In genomic region chr9:14395300-14396082, GRCh38 we compare ENCODE assay signal across 13 cellular contexts.
DNase-seq lines count a peak whose midpoint lies in the region; ATAC-seq and TF ChIP-seq lines count a peak whose summit lies in the region.
"Had no signal": no experiment of that assay in that cellular context is flagged by ENCODE, and none has a peak within 500 bp of the region (broad histone marks: within the 10 kb centered on the region; RNA-seq: fewer than 3 reads in every experiment).

No MANE protein-coding gene starts in this region.

- no peak overlapping the region for H3K4me3 ChIP-seq in GM23338
- no peak overlapping the region for H3K4me3 ChIP-seq in adrenal gland
- no peak overlapping the region for H3K4me3 ChIP-seq in right atrium auricular region
- H3K4me3 ChIP-seq in gastrocnemius medialis = peak overlapping the region; percentile 23 to 56 (median 38)
- H3K4me3 ChIP-seq: body of pancreas, pancreas had no signal

- H3K4me3 Mint-ChIP-seq in GM23338 = no peak overlapping the region
- H3K4me3 Mint-ChIP-seq: effector memory CD8-positive, alpha-beta T cell had no signal

- intact Hi-C loops in adrenal gland (cut with DNase I) (no loop called here), gastrocnemius medialis (cut with DNase I; ENCODE audit: low total_unique reads) (loop anchor here (5.0 kb wide), 1 partner anchor 43 kb away; no protein-coding TSS in a partner anchor)

- H3K36me3 ChIP-seq in GM23338 (ENCODE audit: insufficient read depth) (no peaks in the 10 kb centered on the region), adrenal gland (replicated peaks in 1 of 2) (no peaks in the 10 kb centered on the region), right atrium auricular region (no peaks in the 10 kb centered on the region), gastrocnemius medialis (no peaks in the 10 kb centered on the region)
- H3K36me3 ChIP-seq: pancreas had no signal

- H3K27me3 ChIP-seq in GM23338 (ENCODE audit: insufficient read depth) = no peaks in the 10 kb centered on the region
- H3K27me3 ChIP-seq in adrenal gland = no peaks in the 10 kb centered on the region
- no peaks in the 10 kb centered on the region for H3K27me3 ChIP-seq in right atrium auricular region
- no peaks in the 10 kb centered on the region for H3K27me3 ChIP-seq in gastrocnemius medialis
- H3K27me3 ChIP-seq: body of pancreas, pancreas had no signal

- H3K27me3 Mint-ChIP-seq in GM23338 (ENCODE audit: insufficient read depth, low read depth, poor library complexity) = no peaks in the 10 kb centered on the region
- H3K27me3 Mint-ChIP-seq: effector memory CD8-positive, alpha-beta T cell had no signal

- H3K36me3 Mint-ChIP-seq in GM23338 (ENCODE audit: low read depth) = peaks cover 2% of the 10 kb centered on the region; the same call in 2 of the 3 replicates

- TF ChIP-seq CTCF in GM23338 (conservative IDR thresholded peaks at IDR 0.05; ENCODE audit: low read depth in 2 of 2) (no peak), adrenal gland (IDR thresholded peaks at IDR 0.05) (no peak), right atrium auricular region (IDR thresholded peaks at IDR 0.05) (no peak), gastrocnemius medialis (IDR thresholded peaks at IDR 0.05 in 4 of 5, conservative IDR thresholded peaks at IDR 0.05 in 1 of 5) (no peak)

- H3K27ac ChIP-seq in GM23338 (ENCODE audit: low read depth) = no peak overlapping the region
- no peak overlapping the region for H3K27ac ChIP-seq in adrenal gland
- peak overlapping the region in 1 of 2 donors; percentile 44 for H3K27ac ChIP-seq in right atrium auricular region
- H3K27ac ChIP-seq in gastrocnemius medialis = peak overlapping the region; percentile 71 to 78 (median 76)
- H3K27ac ChIP-seq: body of pancreas, pancreas, VCaP had no signal

- H3K9me2 ChIP-seq in GM23338 (ENCODE audit: insufficient read depth) = peaks cover 5% of the 10 kb centered on the region; the same call in 1 of the 2 replicates

- WGBS in adrenal gland, 4 donors = 65 to 72% (median 67%) methylated on average over 11 of the region's 11 CpGs

- H3F3A ChIP-seq in GM23338 (replicated peaks; ENCODE audit: low read depth) = no peaks in the 10 kb centered on the region

- peaks cover 9% of the 10 kb centered on the region; the same call in 2 of the 3 replicates for H3K9me3 Mint-ChIP-seq in GM23338

- peak; percentile 31; the same call in 1 of the 3 replicates for ATAC-seq in GM23338
- peak; percentile 52 to 71 for ATAC-seq in gastrocnemius medialis
- no peak for ATAC-seq in GM18517 (IDR thresholded peaks at IDR 0.05; ENCODE audit: unreplicated experiment)
- ATAC-seq: body of pancreas; effector memory CD8-positive, alpha-beta T cell; pancreas had no signal

- H2AFZ ChIP-seq in GM23338 = peak overlapping the region; percentile 66; the same call in 1 of the 2 replicates

- no peaks in the 10 kb centered on the region for H3K9me3 ChIP-seq in adrenal gland (replicated peaks in 1 of 3)
- H3K9me3 ChIP-seq in right atrium auricular region = peaks cover 0 to 7% of the 10 kb centered on the region in 2 donors
- no peaks in the 10 kb centered on the region for H3K9me3 ChIP-seq in gastrocnemius medialis
- H3K9me3 ChIP-seq: pancreas had no signal

- H3K4me2 ChIP-seq in GM23338 = no peak overlapping the region

- TF ChIP-seq POLR2A in adrenal gland (IDR thresholded peaks at IDR 0.05) = no peak
- TF ChIP-seq POLR2A in gastrocnemius medialis (IDR thresholded peaks at IDR 0.05) = no peak

- DNase-seq in GM23338 (ENCODE audit: low spot score) = peak; percentile 19
- DNase-seq in adrenal gland = peak in 5 of 7 donors; percentile 8 to 51 (median 17)
- DNase-seq in right atrium auricular region (ENCODE audit: low spot score) = peak; percentile 61
- peak; percentile 32 to 51 for DNase-seq in gastrocnemius medialis
- DNase-seq in NCI-H1436 treated with DMSO at 0.1 percent for 48 hours (lab: John Stamatoyannopoulos, UW) = no peak
- no peak for DNase-seq in HCEC 1CT
- DNase-seq in NOMO-1 treated with DMSO at 0.1 percent for 48 hours (lab: John Stamatoyannopoulos, UW; ENCODE audit: unreplicated experiment) = no peak
- DNase-seq: activated gamma-delta T cell; body of pancreas; effector memory CD8-positive, alpha-beta T cell; pancreas had no signal

- peaks cover 4% of the 10 kb centered on the region; the same call in 1 of the 2 replicates for H3K4me1 ChIP-seq in GM23338 (ENCODE audit: insufficient read depth)
- no peaks in the 10 kb centered on the region for H3K4me1 ChIP-seq in adrenal gland (replicated peaks in 1 of 2)
- H3K4me1 ChIP-seq in right atrium auricular region = peaks cover 0 to under 1% of the 10 kb centered on the region in 2 donors
- H3K4me1 ChIP-seq in gastrocnemius medialis = peaks cover 6 to 29% of the 10 kb centered on the region in 2 donors
- H3K4me1 ChIP-seq: body of pancreas had no signal

- in situ Hi-C loops in gastrocnemius medialis (cut with MboI; ENCODE audit: low sequenced_read_pairs in 4 of 4) = loop anchor here in 1 of 4 donors (10.0 kb wide), 1 partner anchor 61 kb away; no protein-coding TSS in a partner anchor

- H3K4me1 Mint-ChIP-seq in GM23338 = peaks cover 11% of the 10 kb centered on the region

- no peaks in the 10 kb centered on the region for H4K20me1 ChIP-seq in GM23338 (replicated peaks; ENCODE audit: insufficient read depth)

- no peak overlapping the region for H3K27ac Mint-ChIP-seq in GM23338
- H3K27ac Mint-ChIP-seq: effector memory CD8-positive, alpha-beta T cell had no signal

- H3K79me2 ChIP-seq in GM23338 (replicated peaks; ENCODE audit: insufficient read depth) = no peaks in the 10 kb centered on the region

TF ChIP-seq in GM23338, 12 proteins besides CTCF, POLR2A, EP300 and RAD21:
- TF ChIP-seq NANOG (IDR thresholded peaks at IDR 0.05; ENCODE audit: borderline replicate concordance) (no peak), EZH2 (IDR thresholded peaks at IDR 0.05; ENCODE audit: low read depth, unreplicated experiment) (no peak), ZNF331 (CRISPR knock-in tag; IDR thresholded peaks at IDR 0.05; ENCODE audit: low read depth) (no peak), ZNF114 (CRISPR knock-in tag; IDR thresholded peaks at IDR 0.05) (no peak), POLR2AphosphoS5 (IDR thresholded peaks at IDR 0.05; ENCODE audit: low read depth) (no peak), EZH2phosphoT487 (IDR thresholded peaks at IDR 0.05; ENCODE audit: unreplicated experiment) (no peak)
- TF ChIP-seq, protein P1, sequence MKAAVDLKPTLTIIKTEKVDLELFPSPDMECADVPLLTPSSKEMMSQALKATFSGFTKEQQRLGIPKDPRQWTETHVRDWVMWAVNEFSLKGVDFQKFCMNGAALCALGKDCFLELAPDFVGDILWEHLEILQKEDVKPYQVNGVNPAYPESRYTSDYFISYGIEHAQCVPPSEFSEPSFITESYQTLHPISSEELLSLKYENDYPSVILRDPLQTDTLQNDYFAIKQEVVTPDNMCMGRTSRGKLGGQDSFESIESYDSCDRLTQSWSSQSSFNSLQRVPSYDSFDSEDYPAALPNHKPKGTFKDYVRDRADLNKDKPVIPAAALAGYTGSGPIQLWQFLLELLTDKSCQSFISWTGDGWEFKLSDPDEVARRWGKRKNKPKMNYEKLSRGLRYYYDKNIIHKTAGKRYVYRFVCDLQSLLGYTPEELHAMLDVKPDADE (IDR thresholded peaks at IDR 0.05) = no peak
TF ChIP-seq in GM23338: peak in this region for 0.

Comparison
In these comparisons a context has a peak if more than half of its experiments do, and no peak if none do; other contexts are left out.
1. DNase-seq: peak in GM23338 (single experiment), adrenal gland (5 of 7), right atrium auricular region (single experiment) and gastrocnemius medialis (2 of 2); none in NCI-H1436 treated with DMSO at 0.1 percent for 48 hours (single experiment), HCEC 1CT (single experiment) and NOMO-1 treated with DMSO at 0.1 percent for 48 hours (single experiment).
2. H3K27ac ChIP-seq: peak in gastrocnemius medialis (4 of 4); none in GM23338 (single experiment) and adrenal gland (0 of 5).
3. H3K4me3 ChIP-seq: peak in gastrocnemius medialis (4 of 4); none in GM23338 (single experiment), adrenal gland (0 of 4) and right atrium auricular region (0 of 2).